25 cellular contexts compared by ENCODE assay signal in the genomic region with DNA sequence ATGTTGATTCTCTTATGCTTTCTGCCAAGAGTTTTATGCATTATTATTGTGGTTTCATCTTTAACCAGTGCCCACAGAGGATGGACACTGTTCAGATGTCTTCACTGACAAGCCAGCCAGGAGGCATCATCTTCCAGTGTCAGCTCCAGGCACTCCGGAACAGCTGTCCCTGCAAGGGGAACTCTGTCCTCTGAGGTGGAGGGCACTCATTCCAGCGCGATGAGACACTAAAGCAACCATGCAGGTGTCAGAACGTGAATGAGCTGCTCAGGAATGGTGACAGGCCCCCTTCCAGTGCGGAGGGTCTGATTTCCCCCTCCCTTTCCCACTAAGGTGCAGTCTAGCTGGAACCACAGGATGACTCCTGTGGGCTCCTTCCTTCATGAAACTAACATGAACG.
A peak's percentile ranks its signal among the peaks of the same experiment; 100 is the strongest.
DNase-seq lines count a peak whose midpoint lies in the region; FAIRE-seq and TF ChIP-seq lines count a peak whose summit lies in the region.
"Had no signal": no experiment of that assay in that cellular context is flagged by ENCODE, and none has a peak within 500 bp of the region (broad histone marks: within the 10 kb centered on the region; RNA-seq: fewer than 3 reads in every experiment).

No MANE protein-coding gene starts in this region.

- intact Hi-C loops in mammary epithelial cell (cut with micrococcal nuclease) = no loop called here
- intact Hi-C loops in MCF 10A (cut with micrococcal nuclease) = no loop called here
- intact Hi-C loops in left ventricle myocardium inferior (cut with micrococcal nuclease) = no loop called here

- no peaks in the 10 kb centered on the region for H3K23me2 ChIP-seq in H1 (ENCODE audit: low read depth, low read length)

- H3F3A ChIP-seq in smooth muscle cell (ENCODE audit: low read depth) = no peaks in the 10 kb centered on the region

- H3K4ac ChIP-seq in H1 (replicated peaks; ENCODE audit: insufficient read length, low read depth, low read length) = no peak overlapping the region
- no peak overlapping the region for H3K4ac ChIP-seq in mesendoderm (ENCODE audit: low read depth, low read length)

- no peaks in the 10 kb centered on the region for H3K27me3 Mint-ChIP-seq in MCF 10A (ENCODE audit: insufficient read depth, unreplicated experiment)

- no peak overlapping the region for H3K4me3 Mint-ChIP-seq in MCF 10A (ENCODE audit: unreplicated experiment)
- H3K4me3 Mint-ChIP-seq: CD8-positive, alpha-beta T cell; HFFc6; IgD-negative memory B cell had no signal

- no peak overlapping the region for H3K14ac ChIP-seq in H1 (ENCODE audit: insufficient read length)

- H4K20me1 ChIP-seq in mammary epithelial cell (ENCODE audit: insufficient read depth, low read length) (no peaks in the 10 kb centered on the region), H1 (replicated peaks in 1 of 2; ENCODE audit: control insufficient read depth in 1 of 2, insufficient read depth in 2 of 2, low read length in 2 of 2) (no peaks in the 10 kb centered on the region), smooth muscle cell (ENCODE audit: low read depth) (no peaks in the 10 kb centered on the region)

- TF ChIP-seq RAD21 in H1 (IDR thresholded peaks at IDR 0.05 in 1 of 2, conservative IDR thresholded peaks at IDR 0.05 in 1 of 2; ENCODE audit: low read depth in 2 of 2, low read length in 2 of 2) = no peak

- H2BK12ac ChIP-seq in H1 (ENCODE audit: low read depth, low read length) = no peak overlapping the region

- H4K8ac ChIP-seq in H1 (ENCODE audit: extremely low read depth, insufficient read depth, low read length) = no peak overlapping the region
- H4K8ac ChIP-seq in mesendoderm (ENCODE audit: low read depth, low read length) = no peak overlapping the region

- H3K27ac ChIP-seq in mammary epithelial cell (ENCODE audit: insufficient read depth, low read depth, low read length) (no peak overlapping the region), H1 (ENCODE audit: low read depth, low read length) (no peak overlapping the region), mesendoderm (ENCODE audit: low read depth, low read length) (no peak overlapping the region), smooth muscle cell (ENCODE audit: low read depth) (no peak overlapping the region), left ventricle myocardium inferior (replicated peaks) (no peak overlapping the region)
- H3K27ac ChIP-seq: A549, SJSA1 had no signal

- POLR2A ChIA-PET in MCF 10A (lab: Yijun Ruan, JAX) = no interaction called here
- POLR2A ChIA-PET in H1 (lab: Charles Lee; ENCODE audit: partially characterized antibody) = no interaction called here

- H2AFZ ChIP-seq in mammary epithelial cell (ENCODE audit: low read depth, low read length) (peak overlapping the region; percentile 36), H1 (ENCODE audit: low read length) (no peak overlapping the region), smooth muscle cell (ENCODE audit: low read depth) (no peak overlapping the region)

- H2BK5ac ChIP-seq in H1 (ENCODE audit: low read depth, low read length) (no peak overlapping the region), mesendoderm (ENCODE audit: low read length) (no peak overlapping the region)

- no peak for TF ChIP-seq POLR2A in H1 (IDR thresholded peaks at IDR 0.05; ENCODE audit: control extremely low read depth in 1 of 2, low read depth in 2 of 2, low read length in 2 of 2)

- no peaks in the 10 kb centered on the region for H3K79me2 ChIP-seq in mammary epithelial cell (ENCODE audit: insufficient read depth, low read length)
- H3K79me2 ChIP-seq in H1 (ENCODE audit: control insufficient read depth in 1 of 2, insufficient read depth in 2 of 2, low read length in 2 of 2) = no peaks in the 10 kb centered on the region
- no peaks in the 10 kb centered on the region for H3K79me2 ChIP-seq in mesendoderm (ENCODE audit: control insufficient read depth, insufficient read depth, low read length)
- H3K79me2 ChIP-seq in smooth muscle cell (ENCODE audit: low read depth) = no peaks in the 10 kb centered on the region

- H2AK5ac ChIP-seq in H1 (ENCODE audit: low read depth, low read length) = no peak overlapping the region
- no peak overlapping the region for H2AK5ac ChIP-seq in mesendoderm (ENCODE audit: low read length)

- H2BK120ac ChIP-seq in H1 (replicated peaks; ENCODE audit: low read depth, low read length) (no peak overlapping the region), mesendoderm (ENCODE audit: low read depth, low read length) (no peak overlapping the region)

- H3K56ac ChIP-seq in H1 (replicated peaks; ENCODE audit: insufficient read length, low read depth, low read length) = no peak overlapping the region
- no peak overlapping the region for H3K56ac ChIP-seq in mesendoderm (ENCODE audit: low read length)

- CTCF ChIA-PET in mammary epithelial cell (lab: Charles Lee; ENCODE audit: low non-redundant PET) (no interaction called here), MCF 10A (lab: Yijun Ruan, JAX) (interaction anchor here (0.6 to 17.0 kb wide), 6 partner anchors 11 to 940 kb away, joined by 3 to 275 read pairs (median 4); a partner anchor contains a TSS), H1 (lab: Charles Lee; ENCODE audit: partially characterized antibody) (interaction anchor here (0.8 to 3.8 kb wide), 6 partner anchors 9 to 209 kb away, joined by 3 to 17 read pairs (median 4); a partner anchor contains a TSS)

- H4K5ac ChIP-seq in H1 (ENCODE audit: insufficient read length, low read depth, low read length) = no peak overlapping the region
- H4K5ac ChIP-seq in mesendoderm (ENCODE audit: low read length) = no peak overlapping the region

- H3K4me1 ChIP-seq in mammary epithelial cell (ENCODE audit: insufficient read depth, low read length) (peaks cover 4% of the 10 kb centered on the region), H1 (replicated peaks in 1 of 4; ENCODE audit: control insufficient read depth in 3 of 4, insufficient read depth in 4 of 4, low read length in 3 of 4) (peaks cover 0 to 12% (median 4%) of the 10 kb centered on the region in 4 experiments; a peak in 2 of 7 replicates), mesendoderm (ENCODE audit: control insufficient read depth, low read depth, low read length) (peaks cover 5% of the 10 kb centered on the region), smooth muscle cell (ENCODE audit: low read depth) (peaks cover 17% of the 10 kb centered on the region), left ventricle myocardium inferior (no peaks in the 10 kb centered on the region)
- H3K4me1 ChIP-seq: A549 had no signal

- H3K23ac ChIP-seq in H1 (ENCODE audit: insufficient read length) (no peak overlapping the region), mesendoderm (ENCODE audit: low read length) (no peak overlapping the region)

- H3K36me3 Mint-ChIP-seq in MCF 10A (ENCODE audit: insufficient read depth, unreplicated experiment) = no peaks in the 10 kb centered on the region
- H3K36me3 Mint-ChIP-seq: CD8-positive, alpha-beta T cell; IgD-negative memory B cell had no signal

- H3K79me1 ChIP-seq in H1 (ENCODE audit: low read depth, low read length) = no peaks in the 10 kb centered on the region
- no peaks in the 10 kb centered on the region for H3K79me1 ChIP-seq in mesendoderm (ENCODE audit: low read length)

- 51% methylated on average over 6 of the region's 6 CpGs for WGBS in mammary epithelial cell (ENCODE audit: low coverage, missing lambda C conversion rate)
- WGBS in H1 (ENCODE audit: extremely low coverage in 1 of 2, insufficient coverage in 1 of 2, insufficient read length in 1 of 2, insufficient replicate concordance in 2 of 2, low coverage in 1 of 2, low lambda C conversion rate in 2 of 2, missing lambda C conversion rate in 1 of 2), 2 experiments = 83% methylated on average over 6 of the region's 6 CpGs; no CpG with 5 or more reads in 1 of the 2 experiments
- no CpG with 5 or more reads among the region's 6 CpGs for WGBS in mesendoderm (ENCODE audit: extremely low coverage, insufficient coverage, low lambda C conversion rate)
- 76% methylated on average over 6 of the region's 6 CpGs for WGBS in smooth muscle cell (ENCODE audit: low lambda C conversion rate)

- H3K9me3 Mint-ChIP-seq in MCF 10A (ENCODE audit: unreplicated experiment) = no peaks in the 10 kb centered on the region
- H3K9me3 Mint-ChIP-seq: CD8-positive, alpha-beta T cell; HFFc6 had no signal

- no peaks in the 10 kb centered on the region for H3K4me1 Mint-ChIP-seq in MCF 10A (ENCODE audit: insufficient read depth, unreplicated experiment)

- no peak overlapping the region for H3K4me3 ChIP-seq in mammary epithelial cell (replicated peaks in 1 of 3; ENCODE audit: insufficient read depth in 1 of 3, low read depth in 2 of 3, low read length in 3 of 3)
- no peak overlapping the region for H3K4me3 ChIP-seq in H1 (ENCODE audit: extremely low read depth in 1 of 4, insufficient read depth in 2 of 4, low read depth in 3 of 4, low read length in 4 of 4)
- H3K4me3 ChIP-seq in mesendoderm (ENCODE audit: low read length) = no peak overlapping the region
- H3K4me3 ChIP-seq in smooth muscle cell = no peak overlapping the region
- no peak overlapping the region for H3K4me3 ChIP-seq in left ventricle myocardium inferior
- H3K4me3 ChIP-seq: A549, GM12878, SJSA1 had no signal

- BruUV-seq in mammary epithelial cell (replicated peaks; lab: Mats Ljungman, UMichigan) (no TSS peak), MCF 10A (replicated peaks; lab: Mats Ljungman, UMichigan) (no TSS peak)

- no peak for TF ChIP-seq CTCF in mammary epithelial cell (conservative IDR thresholded peaks at IDR 0.05 in 1 of 2, IDR thresholded peaks at IDR 0.05 in 1 of 2; ENCODE audit: extremely low read depth in 1 of 2, insufficient read depth in 1 of 2, low read depth in 1 of 2, low read length in 2 of 2)
- no peak for TF ChIP-seq CTCF in MCF 10A (IDR thresholded peaks at IDR 0.05; ENCODE audit: unreplicated experiment)
- no peak for TF ChIP-seq CTCF in H1 (IDR thresholded peaks at IDR 0.05; ENCODE audit: control extremely low read depth in 1 of 3, insufficient read depth in 1 of 3, low read depth in 1 of 3, low read length in 3 of 3)
- no peak for TF ChIP-seq CTCF in smooth muscle cell (IDR thresholded peaks at IDR 0.05; ENCODE audit: borderline replicate concordance, insufficient read depth, poor library complexity, severe bottlenecking)
- TF ChIP-seq CTCF in left ventricle myocardium inferior (IDR thresholded peaks at IDR 0.05; ENCODE audit: borderline replicate concordance) = no peak

- no peak overlapping the region for H3K27ac Mint-ChIP-seq in MCF 10A (ENCODE audit: low read depth, unreplicated experiment)
- H3K27ac Mint-ChIP-seq: CD8-positive, alpha-beta T cell; HFFc6; IgD-negative memory B cell had no signal

- H3K18ac ChIP-seq in H1 (ENCODE audit: extremely low read depth, low read length) (no peak overlapping the region), mesendoderm (ENCODE audit: low read length) (no peak overlapping the region)

- H3K27me3 ChIP-seq in mammary epithelial cell (ENCODE audit: insufficient read depth, low read length) = no peaks in the 10 kb centered on the region
- H3K27me3 ChIP-seq in H1 (replicated peaks in 1 of 4; ENCODE audit: control insufficient read depth in 3 of 4, extremely low read depth in 1 of 4, insufficient read depth in 3 of 4, low read length in 3 of 4) = no peaks in the 10 kb centered on the region; a peak in 1 of 7 replicates
- H3K27me3 ChIP-seq in mesendoderm (ENCODE audit: insufficient read depth, low read length, poor library complexity) = no peaks in the 10 kb centered on the region
- no peaks in the 10 kb centered on the region for H3K27me3 ChIP-seq in smooth muscle cell (ENCODE audit: low read depth)
- H3K27me3 ChIP-seq in left ventricle myocardium inferior (ENCODE audit: low read depth) = peaks cover 45% of the 10 kb centered on the region
- H3K27me3 ChIP-seq: SJSA1 had no signal

- no peak for TF ChIP-seq EP300 in H1 (IDR thresholded peaks at IDR 0.05; ENCODE audit: borderline replicate concordance in 1 of 2, low read depth in 2 of 2, low read length in 2 of 2)

- dilution Hi-C loops in mammary epithelial cell (cut with HindIII; ENCODE audit: low sequenced_read_pairs) = no loop called here

- in situ Hi-C loops in mammary epithelial cell (cut with MboI; ENCODE audit: low sequenced_read_pairs in 2 of 2) = loop anchor here (10.0 kb wide), 2 partner anchors 106 to 116 kb away; a partner anchor contains a TSS

- H3K9ac ChIP-seq in mammary epithelial cell (ENCODE audit: insufficient read depth, low read length) (no peak overlapping the region), H1 (replicated peaks in 1 of 4; ENCODE audit: extremely low read depth in 1 of 4, low read depth in 3 of 4, low read length in 3 of 4) (no peak overlapping the region), mesendoderm (ENCODE audit: low read length) (no peak overlapping the region), smooth muscle cell (ENCODE audit: low read depth) (no peak overlapping the region)

- H3K36me3 ChIP-seq in mammary epithelial cell (ENCODE audit: insufficient read depth, low read length) = no peaks in the 10 kb centered on the region
- no peaks in the 10 kb centered on the region for H3K36me3 ChIP-seq in H1 (ENCODE audit: control insufficient read depth in 2 of 4, insufficient read depth in 4 of 4, low read length in 3 of 4)
- no peaks in the 10 kb centered on the region for H3K36me3 ChIP-seq in mesendoderm (ENCODE audit: control insufficient read depth, insufficient read depth, low read length)
- H3K36me3 ChIP-seq in smooth muscle cell (ENCODE audit: low read depth) = no peaks in the 10 kb centered on the region
- no peaks in the 10 kb centered on the region for H3K36me3 ChIP-seq in left ventricle myocardium inferior
- H3K36me3 ChIP-seq: SJSA1 had no signal

- H2BK15ac ChIP-seq in H1 (ENCODE audit: low read length) = 0 out of 2 replicates have a peak overlapping the region, but pooled peaks have one; percentile 5
- no peak overlapping the region for H2BK15ac ChIP-seq in mesendoderm (replicated peaks; ENCODE audit: low read depth)

- 0 out of 2 replicates have a peak overlapping the region, but pooled peaks have one; percentile 24 for H2BK20ac ChIP-seq in H1 (ENCODE audit: low read length)

- DNase-seq in mammary epithelial cell (peak; percentile 11), MCF 10A (ENCODE audit: unreplicated experiment) (no peak), H1 (ENCODE audit: low read depth in 1 of 2, low spot score in 2 of 2) (no peak), mesendoderm (peak; percentile 71), smooth muscle cell (lab: John Stamatoyannopoulos, UW; ENCODE audit: unreplicated experiment) (no peak), CD1c-positive myeloid dendritic cell (ENCODE audit: extremely low spot score) (no peak), left ventricle myocardium inferior (no peak), NOMO-1 treated with DMSO at 0.1 percent for 48 hours (lab: John Stamatoyannopoulos, UW; ENCODE audit: unreplicated experiment) (no peak)
- DNase-seq: Calu3; CD8-positive, alpha-beta T cell; H7; HFFc6; Karpas-422; MM.1S; NCI-H1092; NCI-H1436 treated with DMSO at 0.1 percent for 48 hours; NCI-H2029; NCI-H2171; NCI-H446 treated with DMSO at 0.1 percent for 48 hours; NCI-H748 treated with DMSO at 0.1 percent for 48 hours; SW 1271 had no signal

- no peak overlapping the region for H4K91ac ChIP-seq in H1 (replicated peaks; ENCODE audit: insufficient read length, low read length)

- FAIRE-seq in H1 (lab: Jason Lieb, UNC) = no peak
- FAIRE-seq: A549, GM12878 had no signal

- no peaks in the 10 kb centered on the region for H3K9me3 ChIP-seq in mammary epithelial cell (replicated peaks; ENCODE audit: insufficient read depth, low read length)
- H3K9me3 ChIP-seq in H1 (ENCODE audit: insufficient read depth in 2 of 2, low read depth in 1 of 2, low read length in 1 of 2) = no peaks in the 10 kb centered on the region
- H3K9me3 ChIP-seq in smooth muscle cell (replicated peaks; ENCODE audit: low read depth) = no peaks in the 10 kb centered on the region
- no peaks in the 10 kb centered on the region for H3K9me3 ChIP-seq in left ventricle myocardium inferior (replicated peaks)
- H3K9me3 ChIP-seq: A549, SJSA1 had no signal

- no peak overlapping the region for H3K4me2 ChIP-seq in mammary epithelial cell (ENCODE audit: insufficient read depth, low read depth, low read length)
- no peak overlapping the region for H3K4me2 ChIP-seq in H1 (ENCODE audit: insufficient read depth in 1 of 2, low read depth in 2 of 2, low read length in 2 of 2)
- no peak overlapping the region for H3K4me2 ChIP-seq in mesendoderm (ENCODE audit: low read length)
- no peak overlapping the region for H3K4me2 ChIP-seq in smooth muscle cell
- H3K4me2 ChIP-seq: A549 had no signal

Comparison
In these comparisons a context has a peak if more than half of its experiments do, and no peak if none do; other contexts are left out.
1. DNase-seq: peak in mammary epithelial cell (single experiment) and mesendoderm (single experiment); none in MCF 10A (single experiment), H1 (0 of 2), smooth muscle cell (single experiment), CD1c-positive myeloid dendritic cell (single experiment), left ventricle myocardium inferior (single experiment) and NOMO-1 treated with DMSO at 0.1 percent for 48 hours (single experiment).